Comparison of ENCODE assay signal across 1 cellular context in genomic region chr3:58350627-58351013, GRCh38.
A peak's percentile ranks its signal among the peaks of the same experiment; 100 is the strongest.
TF ChIP-seq lines count a peak whose summit lies in the region.

No MANE protein-coding gene starts in this region.

TF ChIP-seq in HepG2, 621 proteins besides CTCF, POLR2A, EP300 and RAD21:
- TF ChIP-seq KDM1A (CRISPR knock-in tag; IDR thresholded peaks at IDR 0.05) (no peak), ZNF781 (CRISPR knock-in tag; IDR thresholded peaks at IDR 0.05; ENCODE audit: borderline replicate concordance, not compliant biosample characterization) (no peak), DNMT3B (CRISPR knock-in tag; conservative IDR thresholded peaks at IDR 0.05) (no peak), GATA4 (IDR thresholded peaks at IDR 0.05; ENCODE audit: borderline replicate concordance, low read depth) (no peak), ZNF614 (CRISPR knock-in tag; IDR thresholded peaks at IDR 0.05; ENCODE audit: borderline replicate concordance) (no peak), ZBTB26 (CRISPR knock-in tag; IDR thresholded peaks at IDR 0.05; ENCODE audit: borderline replicate concordance) (no peak), NFE2 (CRISPR knock-in tag; IDR thresholded peaks at IDR 0.05) (peak; percentile 51; the same call in 1 of the 2 replicates), ZNF766 (CRISPR knock-in tag; IDR thresholded peaks at IDR 0.05; ENCODE audit: borderline replicate concordance) (no peak), TFDP2 (CRISPR knock-in tag; IDR thresholded peaks at IDR 0.05) (no peak), AFF4 (CRISPR knock-in tag; IDR thresholded peaks at IDR 0.05) (no peak), RFXAP (CRISPR knock-in tag; IDR thresholded peaks at IDR 0.05; ENCODE audit: borderline replicate concordance) (no peak), ZMAT3 (CRISPR knock-in tag; conservative IDR thresholded peaks at IDR 0.05) (no peak), NFE2L2 (IDR thresholded peaks at IDR 0.05; ENCODE audit: low read length) (peak; percentile 23; the same call in 1 of the 2 replicates), TRIM24 (CRISPR knock-in tag; IDR thresholded peaks at IDR 0.05) (no peak), RFX3 (CRISPR knock-in tag; IDR thresholded peaks at IDR 0.05) (no peak), SPEN (CRISPR knock-in tag; IDR thresholded peaks at IDR 0.05; ENCODE audit: low read depth) (no peak), CHD2 (IDR thresholded peaks at IDR 0.05; ENCODE audit: low read depth, low read length) (no peak), HINFP (CRISPR knock-in tag; IDR thresholded peaks at IDR 0.05; ENCODE audit: low read depth) (no peak)
